In genomic region chr2:37713258-37713700, GRCh38 we compare ENCODE assay signal across 10 cellular contexts. TPM values are rescaled to one million over a fixed set of nuclear protein-coding genes. Genes with fewer than 3 reads are reported as not detected.
DNase-seq lines count a peak whose midpoint lies in the region; ATAC-seq and TF ChIP-seq lines count a peak whose summit lies in the region.
"Had no signal": no experiment of that assay in that cellular context is flagged by ENCODE, and none has a peak within 500 bp of the region (broad histone marks: within the 10 kb centered on the region; RNA-seq: fewer than 3 reads in every experiment).

No MANE protein-coding gene starts in this region.

- H3K4me3 ChIP-seq in AG10803 (ENCODE audit: low read length) (no peak overlapping the region; the same call in 1 of the 2 replicates), foreskin fibroblast (ENCODE audit: low read depth in 1 of 2, low read length in 2 of 2) (no peak overlapping the region)
- H3K4me3 ChIP-seq: HAP-1 had no signal

- peak; percentile 47 for ATAC-seq in HG03378 (IDR thresholded peaks at IDR 0.05; ENCODE audit: unreplicated experiment)

- TF ChIP-seq CTCF in AG10803 (conservative IDR thresholded peaks at IDR 0.05; ENCODE audit: low read length) (peak; percentile 15; the same call in 1 of the 2 replicates), foreskin fibroblast (IDR thresholded peaks at IDR 0.05; ENCODE audit: low read depth, low read length) (no peak)

- peak; percentile 96 for DNase-seq in AG10803 (ENCODE audit: low read depth)
- peak; percentile 32 for DNase-seq in T1000 (lab: John Stamatoyannopoulos, UW)
- peak; percentile 90 to 91 for DNase-seq in foreskin fibroblast
- DNase-seq in NCI-H146 (lab: John Stamatoyannopoulos, UW): no peak
- no peak for DNase-seq in cerebellum (ENCODE audit: low spot score)
- DNase-seq in RPMI8226: no peak
- DNase-seq in activated CD4-positive, CD25-positive, alpha-beta regulatory T cell treated with anti-CD3 and anti-CD28 coated beads, Interleukin-2, amount 50 U/mL, for 72 hours: no peak
- DNase-seq: NCI-H1417 treated with DMSO at 0.1 percent for 48 hours had no signal

RNA-seq across cellular contexts. Expression of gene CDC42EP3, which starts 41.8 kb away (rescaled TPM):
- total RNA-seq in cerebellum: 14.7 TPM

Comparison
In these comparisons a context has a peak if more than half of its experiments do, and no peak if none do; other contexts are left out.
1. DNase-seq: peak in AG10803 (single experiment), T1000 (single experiment) and foreskin fibroblast (2 of 2); none in NCI-H146 (single experiment), cerebellum (single experiment), RPMI8226 (single experiment) and activated CD4-positive, CD25-positive, alpha-beta regulatory T cell treated with anti-CD3 and anti-CD28 coated beads, Interleukin-2, amount 50 U/mL, for 72 hours (single experiment).